ENCODE assay signal across 1 cellular context in the genomic region with DNA sequence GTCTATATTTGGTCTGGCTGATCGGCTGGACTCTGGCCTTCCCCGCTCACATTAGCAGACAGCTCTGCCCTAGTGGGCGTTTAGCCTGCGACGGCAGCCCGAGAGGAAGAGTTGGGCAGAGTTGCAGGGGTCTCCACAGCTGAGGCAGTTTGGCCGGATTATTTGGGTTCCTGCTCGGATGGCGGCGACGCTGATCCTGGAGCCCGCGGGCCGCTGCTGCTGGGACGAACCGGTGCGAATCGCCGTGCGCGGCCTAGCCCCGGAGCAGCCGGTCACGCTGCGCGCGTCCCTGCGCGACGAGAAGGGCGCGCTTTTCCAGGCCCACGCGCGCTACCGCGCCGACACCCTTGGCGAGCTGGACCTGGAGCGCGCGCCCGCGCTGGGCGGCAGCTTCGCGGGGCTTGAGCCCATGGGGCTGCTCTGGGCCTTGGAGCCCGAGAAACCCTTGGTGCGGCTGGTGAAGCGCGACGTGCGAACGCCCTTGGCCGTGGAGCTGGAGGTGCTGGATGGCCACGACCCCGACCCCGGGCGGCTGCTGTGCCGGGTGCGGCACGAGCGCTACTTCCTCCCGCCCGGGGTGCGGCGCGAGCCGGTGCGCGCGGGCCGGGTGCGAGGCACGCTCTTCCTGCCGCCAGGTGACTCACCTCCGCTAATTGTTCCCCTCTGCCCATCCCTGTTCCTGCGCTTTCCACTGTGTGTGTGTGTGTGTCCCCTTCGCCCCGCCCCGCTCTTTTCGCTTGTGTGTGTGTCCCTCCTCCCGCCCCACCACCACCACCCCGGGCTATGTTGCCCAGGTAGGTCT.
TF ChIP-seq lines count a peak whose summit lies in the region.
"Not testable (repeated sequence)": the region's sequence is repeated elsewhere in the genome, so short reads cannot be mapped to it uniquely, and the experiment has no call there.

No MANE protein-coding gene starts in this region.

TF ChIP-seq in HepG2, 621 proteins besides CTCF, POLR2A, EP300 and RAD21 (continued from another document):
- TF ChIP-seq ZNF768 (CRISPR knock-in tag; IDR thresholded peaks at IDR 0.05) (peak; percentile 53; the same call in 1 of the 2 replicates), SOX13 (CRISPR knock-in tag; conservative IDR thresholded peaks at IDR 0.05 in 1 of 2, IDR thresholded peaks at IDR 0.05 in 1 of 2) (peak in 1 of 2 experiments; percentile 52; a peak in 1 of 4 replicates), ZFX (CRISPR knock-in tag; IDR thresholded peaks at IDR 0.05; ENCODE audit: low read depth) (peak; percentile 88), SAP130 (CRISPR knock-in tag; IDR thresholded peaks at IDR 0.05; ENCODE audit: low read depth) (peak; percentile 55), ZNF773 (CRISPR knock-in tag; IDR thresholded peaks at IDR 0.05; ENCODE audit: borderline replicate concordance) (peak; percentile 61; the same call in 1 of the 2 replicates), PAXIP1 (CRISPR knock-in tag; conservative IDR thresholded peaks at IDR 0.05) (0 out of 2 replicates have a peak, but pooled peaks have one; percentile 10), ATF7-NPFF (CRISPR knock-in tag; IDR thresholded peaks at IDR 0.05; ENCODE audit: low read depth) (peak; percentile 11; the same call in 1 of the 2 replicates), SALL2 (CRISPR knock-in tag; IDR thresholded peaks at IDR 0.05) (peak; percentile 5; the same call in 1 of the 2 replicates), ARNT2 (CRISPR knock-in tag; IDR thresholded peaks at IDR 0.05; ENCODE audit: low read depth) (peak; percentile 41; the same call in 1 of the 2 replicates), IRX3 (CRISPR knock-in tag; IDR thresholded peaks at IDR 0.05; ENCODE audit: borderline replicate concordance, low read depth) (peak; percentile 38; the same call in 1 of the 2 replicates), LCORL (CRISPR knock-in tag; IDR thresholded peaks at IDR 0.05) (peak; percentile 9; the same call in 1 of the 2 replicates), ZBTB43 (CRISPR knock-in tag; conservative IDR thresholded peaks at IDR 0.05) (0 out of 2 replicates have a peak, but pooled peaks have one; percentile 40), JUND (CRISPR knock-in tag; IDR thresholded peaks at IDR 0.05) (peak; percentile 43; the same call in 1 of the 2 replicates), NAIF1 (CRISPR knock-in tag; IDR thresholded peaks at IDR 0.05; ENCODE audit: borderline replicate concordance) (peak; percentile 12; the same call in 1 of the 2 replicates), SOX5 (CRISPR knock-in tag; IDR thresholded peaks at IDR 0.05; ENCODE audit: borderline replicate concordance) (peak; percentile 71), MYC (CRISPR knock-in tag; IDR thresholded peaks at IDR 0.05; ENCODE audit: borderline replicate concordance) (0 out of 2 replicates have a peak, but pooled peaks have one; percentile 15), REL (CRISPR knock-in tag; conservative IDR thresholded peaks at IDR 0.05) (0 out of 2 replicates have a peak, but pooled peaks have one; percentile 17), KMT2B (CRISPR knock-in tag; IDR thresholded peaks at IDR 0.05) (0 out of 2 replicates have a peak, but pooled peaks have one; percentile 29), ZFP91 (CRISPR knock-in tag; IDR thresholded peaks at IDR 0.05; ENCODE audit: borderline replicate concordance) (peak; percentile 83), IKZF5 (CRISPR knock-in tag; IDR thresholded peaks at IDR 0.05) (peak; percentile 22; the same call in 1 of the 2 replicates), ZNF746 (CRISPR knock-in tag; IDR thresholded peaks at IDR 0.05) (0 out of 2 replicates have a peak, but pooled peaks have one; percentile 5)
- TF ChIP-seq SOX13, LCORL (IDR thresholded peaks at IDR 0.05): not testable (repeated sequence)
- TF ChIP-seq, protein P1, sequence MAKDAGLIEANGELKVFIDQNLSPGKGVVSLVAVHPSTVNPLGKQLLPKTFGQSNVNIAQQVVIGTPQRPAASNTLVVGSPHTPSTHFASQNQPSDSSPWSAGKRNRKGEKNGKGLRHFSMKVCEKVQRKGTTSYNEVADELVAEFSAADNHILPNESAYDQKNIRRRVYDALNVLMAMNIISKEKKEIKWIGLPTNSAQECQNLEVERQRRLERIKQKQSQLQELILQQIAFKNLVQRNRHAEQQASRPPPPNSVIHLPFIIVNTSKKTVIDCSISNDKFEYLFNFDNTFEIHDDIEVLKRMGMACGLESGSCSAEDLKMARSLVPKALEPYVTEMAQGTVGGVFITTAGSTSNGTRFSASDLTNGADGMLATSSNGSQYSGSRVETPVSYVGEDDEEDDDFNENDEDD (CRISPR knock-in tag; IDR thresholded peaks at IDR 0.05; ENCODE audit: borderline replicate concordance), result peak; percentile 74; the same call in 1 of the 2 replicates
- TF ChIP-seq, protein P2, sequence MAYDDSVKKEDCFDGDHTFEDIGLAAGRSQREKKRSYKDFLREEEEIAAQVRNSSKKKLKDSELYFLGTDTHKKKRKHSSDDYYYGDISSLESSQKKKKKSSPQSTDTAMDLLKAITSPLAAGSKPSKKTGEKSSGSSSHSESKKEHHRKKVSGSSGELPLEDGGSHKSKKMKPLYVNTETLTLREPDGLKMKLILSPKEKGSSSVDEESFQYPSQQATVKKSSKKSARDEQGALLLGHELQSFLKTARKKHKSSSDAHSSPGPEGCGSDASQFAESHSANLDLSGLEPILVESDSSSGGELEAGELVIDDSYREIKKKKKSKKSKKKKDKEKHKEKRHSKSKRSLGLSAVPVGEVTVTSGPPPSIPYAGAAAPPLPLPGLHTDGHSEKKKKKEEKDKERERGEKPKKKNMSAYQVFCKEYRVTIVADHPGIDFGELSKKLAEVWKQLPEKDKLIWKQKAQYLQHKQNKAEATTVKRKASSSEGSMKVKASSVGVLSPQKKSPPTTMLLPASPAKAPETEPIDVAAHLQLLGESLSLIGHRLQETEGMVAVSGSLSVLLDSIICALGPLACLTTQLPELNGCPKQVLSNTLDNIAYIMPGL (CRISPR knock-in tag; IDR thresholded peaks at IDR 0.05; ENCODE audit: borderline replicate concordance in 1 of 2, low read depth in 1 of 2), result peak in 1 of 2 experiments; percentile 82; a peak in 3 of 4 replicates
